ENCODE assay signal across 1 cellular context in the genomic region with DNA sequence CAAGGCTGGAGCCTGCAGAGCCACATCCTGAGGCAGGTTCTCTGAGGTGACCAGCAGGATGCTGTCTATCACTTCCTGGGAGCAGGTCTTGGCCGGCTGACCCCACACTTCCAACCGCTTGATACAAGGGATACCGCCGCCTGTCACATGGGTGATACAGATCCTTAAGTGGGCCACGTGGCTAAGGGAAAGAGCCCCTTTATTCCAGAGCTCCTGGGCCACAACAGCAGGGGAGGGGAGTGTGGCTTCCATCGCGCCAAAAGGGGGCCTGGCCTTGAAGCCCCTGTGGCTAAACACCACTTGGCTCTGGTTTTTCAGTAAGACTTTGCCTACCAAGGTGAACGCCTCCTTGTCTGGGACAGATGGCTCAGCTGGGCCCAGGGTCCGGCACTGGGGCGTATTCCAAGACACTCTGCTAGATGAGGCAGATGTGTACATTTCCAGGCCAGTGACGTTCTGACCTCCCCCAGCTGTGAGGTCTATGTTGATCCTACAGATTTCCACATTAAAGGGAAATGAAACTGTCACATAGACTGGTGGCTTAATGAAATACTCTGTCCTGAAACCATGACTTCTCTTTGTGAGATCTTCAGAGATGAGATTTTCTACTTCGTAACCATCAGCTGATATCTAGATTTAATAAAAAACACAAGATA.
TF ChIP-seq lines count a peak whose summit lies in the region.

No MANE protein-coding gene starts in this region.

TF ChIP-seq in IMR-90, 13 proteins besides CTCF, POLR2A, EP300 and RAD21:
- TF ChIP-seq MAFK (IDR thresholded peaks at IDR 0.05; ENCODE audit: low read depth, low read length) = no peak
- TF ChIP-seq RFX5 (IDR thresholded peaks at IDR 0.05; ENCODE audit: low read depth, low read length) = no peak
- no peak for TF ChIP-seq MXI1 (IDR thresholded peaks at IDR 0.05; ENCODE audit: borderline replicate concordance, low read depth, low read length)
- TF ChIP-seq NFE2L2 (IDR thresholded peaks at IDR 0.05; ENCODE audit: low read depth, low read length) = no peak
- TF ChIP-seq FOS (IDR thresholded peaks at IDR 0.05; ENCODE audit: low read depth, low read length) = no peak
- TF ChIP-seq USF2 (IDR thresholded peaks at IDR 0.05; ENCODE audit: low read depth, low read length) = no peak
- TF ChIP-seq SMC3 (IDR thresholded peaks at IDR 0.05; ENCODE audit: low read depth, low read length) = no peak
- TF ChIP-seq, protein P1, sequence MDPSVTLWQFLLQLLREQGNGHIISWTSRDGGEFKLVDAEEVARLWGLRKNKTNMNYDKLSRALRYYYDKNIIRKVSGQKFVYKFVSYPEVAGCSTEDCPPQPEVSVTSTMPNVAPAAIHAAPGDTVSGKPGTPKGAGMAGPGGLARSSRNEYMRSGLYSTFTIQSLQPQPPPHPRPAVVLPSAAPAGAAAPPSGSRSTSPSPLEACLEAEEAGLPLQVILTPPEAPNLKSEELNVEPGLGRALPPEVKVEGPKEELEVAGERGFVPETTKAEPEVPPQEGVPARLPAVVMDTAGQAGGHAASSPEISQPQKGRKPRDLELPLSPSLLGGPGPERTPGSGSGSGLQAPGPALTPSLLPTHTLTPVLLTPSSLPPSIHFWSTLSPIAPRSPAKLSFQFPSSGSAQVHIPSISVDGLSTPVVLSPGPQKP (IDR thresholded peaks at IDR 0.05; ENCODE audit: borderline replicate concordance, low read depth, low read length) = no peak
- TF ChIP-seq CEBPB (IDR thresholded peaks at IDR 0.05; ENCODE audit: low read depth, low read length) = no peak
- no peak for TF ChIP-seq CHD1 (IDR thresholded peaks at IDR 0.05; ENCODE audit: low read depth, low read length)
